ENCODE assay signal across 18 cellular contexts in genomic region chr1:81220614-81221071, GRCh38.
"Had no signal": no experiment of that assay in that cellular context is flagged by ENCODE, and none has a peak within 500 bp of the region (broad histone marks: within the 10 kb centered on the region; RNA-seq: fewer than 3 reads in every experiment).

No MANE protein-coding gene starts in this region.

- H3K4me1 Mint-ChIP-seq: naive thymus-derived CD8-positive, alpha-beta T cell had no signal

- H3K4me1 ChIP-seq: esophagus muscularis mucosa, gastroesophageal sphincter, pancreas, prostate gland had no signal

- H3K4me3 ChIP-seq: esophagus muscularis mucosa, gastroesophageal sphincter, mucosa of descending colon, pancreas, prostate gland had no signal

- H3K4me3 Mint-ChIP-seq: dendritic cell treated with granulocyte-macrophage colony-stimulating factor and Interleukin-4, amounts not matched to agents 40 ng/mL and 50 ng/mL, for 4 days; effector memory CD8-positive, alpha-beta T cell; naive thymus-derived CD8-positive, alpha-beta T cell; type B pancreatic cell had no signal

- H3K27ac ChIP-seq: epithelial cell of prostate, esophagus muscularis mucosa, gastroesophageal sphincter, pancreas, prostate gland had no signal

- H3K36me3 ChIP-seq: esophagus muscularis mucosa, gastroesophageal sphincter, pancreas, prostate gland had no signal

- H3K27ac Mint-ChIP-seq: dendritic cell treated with granulocyte-macrophage colony-stimulating factor and Interleukin-4, amounts not matched to agents 40 ng/mL and 50 ng/mL, for 4 days; effector memory CD8-positive, alpha-beta T cell; naive thymus-derived CD8-positive, alpha-beta T cell; type B pancreatic cell had no signal

- H3K36me3 Mint-ChIP-seq: naive thymus-derived CD8-positive, alpha-beta T cell; type B pancreatic cell had no signal

- H3K27me3 Mint-ChIP-seq: dendritic cell treated with granulocyte-macrophage colony-stimulating factor and Interleukin-4, amounts not matched to agents 40 ng/mL and 50 ng/mL, for 4 days; effector memory CD8-positive, alpha-beta T cell; naive thymus-derived CD8-positive, alpha-beta T cell had no signal

- H3K9me3 Mint-ChIP-seq: type B pancreatic cell had no signal

- ATAC-seq: effector memory CD8-positive, alpha-beta T cell; gastroesophageal sphincter; mucosa of descending colon; naive thymus-derived CD8-positive, alpha-beta T cell; pancreas; sciatic nerve had no signal

- H3K9me3 ChIP-seq: esophagus muscularis mucosa, gastroesophageal sphincter, mucosa of descending colon, pancreas, prostate gland had no signal

- FAIRE-seq: bronchial epithelial cell, colon, pancreas had no signal

- H3K27me3 ChIP-seq: esophagus muscularis mucosa, gastroesophageal sphincter, pancreas had no signal

- DNase-seq: effector memory CD8-positive, alpha-beta T cell; foreskin fibroblast; glutamatergic neuron; islet precursor cell; stimulated activated CD4-positive, alpha-beta T cell treated with anti-CD3 and anti-CD28 coated beads, Interleukin-2, amount 100 ng/mL, for 24 hours; stimulated activated naive CD4-positive, alpha-beta T cell treated with Interleukin-2 at 50 U/mL for 16 hours had no signal
